ENCODE assay signal across 9 cellular contexts in the genomic region with DNA sequence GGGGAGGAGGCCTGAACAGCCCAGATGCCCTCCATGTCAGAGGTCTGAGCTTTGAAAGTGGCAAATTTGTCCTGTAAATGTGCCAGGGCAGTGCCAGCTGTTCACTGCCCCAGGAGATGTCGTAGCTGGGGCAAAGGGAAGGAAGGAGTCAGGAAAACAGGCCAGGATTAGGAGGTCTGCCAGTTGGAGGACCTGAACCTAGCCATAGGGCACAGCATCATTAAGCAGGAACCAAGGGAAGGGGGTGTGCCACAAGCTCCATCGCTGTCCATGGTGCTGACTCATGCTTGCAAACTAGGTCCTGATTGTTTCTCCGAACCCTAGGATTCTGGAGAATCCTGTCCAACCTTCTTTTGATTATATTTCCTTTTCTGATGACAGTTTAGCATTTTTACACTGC.
A peak's percentile ranks its signal among the peaks of the same experiment; 100 is the strongest.
DNase-seq lines count a peak whose midpoint lies in the region; ATAC-seq, FAIRE-seq and TF ChIP-seq lines count a peak whose summit lies in the region.
"Had no signal": no experiment of that assay in that cellular context is flagged by ENCODE, and none has a peak within 500 bp of the region (broad histone marks: within the 10 kb centered on the region; RNA-seq: fewer than 3 reads in every experiment).

No MANE protein-coding gene starts in this region.

- H3K9me3 Mint-ChIP-seq in stimulated activated memory B cell treated with anti-CD40 and anti-IgM and Interleukin-4, amounts not matched to agents 10 μg/mL and 1 μg/mL and 100 μg/mL, for 72 hours = no peaks in the 10 kb centered on the region

- H3K27ac ChIP-seq in endothelial cell of umbilical vein (ENCODE audit: insufficient read depth, low read depth, low read length) (no peak overlapping the region), coronary artery (no peak overlapping the region)
- H3K27ac ChIP-seq: VCaP had no signal

- intact Hi-C loops in endothelial cell of umbilical vein (cut with micrococcal nuclease) = no loop called here

- no peaks in the 10 kb centered on the region for H3K79me2 ChIP-seq in endothelial cell of umbilical vein (ENCODE audit: control insufficient read depth, insufficient read depth, low read length)

- CTCF ChIA-PET in endothelial cell of umbilical vein (lab: Charles Lee) = no interaction called here

- peaks cover 11% of the 10 kb centered on the region for H3K27me3 Mint-ChIP-seq in stimulated activated memory B cell treated with anti-CD40 and anti-IgM and Interleukin-4, amounts not matched to agents 10 μg/mL and 1 μg/mL and 100 μg/mL, for 72 hours

- dilution Hi-C loops in endothelial cell of umbilical vein (cut with MboI; ENCODE audit: extremely low pct_ligation_motif_present, low sequenced_read_pairs) = no loop called here

- POLR2A ChIA-PET in endothelial cell of umbilical vein (lab: Charles Lee) = no interaction called here

- no peaks in the 10 kb centered on the region for H3K36me3 ChIP-seq in endothelial cell of umbilical vein (ENCODE audit: control insufficient read depth in 2 of 2, extremely low read depth in 1 of 2, insufficient read depth in 2 of 2, low read length in 2 of 2)

- H3K4me2 ChIP-seq in endothelial cell of umbilical vein (ENCODE audit: insufficient read depth, low read length) = no peak overlapping the region

- no peak for ATAC-seq in GM18511 (IDR thresholded peaks at IDR 0.05; ENCODE audit: unreplicated experiment)
- ATAC-seq in stimulated activated memory B cell treated with anti-CD40 and anti-IgM and Interleukin-4, amounts not matched to agents 10 μg/mL and 1 μg/mL and 100 μg/mL, for 72 hours = no peak

- H3K9me3 ChIP-seq in endothelial cell of umbilical vein (replicated peaks; ENCODE audit: control insufficient read depth, insufficient read depth, low read length) = no peaks in the 10 kb centered on the region

- H3K9me1 ChIP-seq in endothelial cell of umbilical vein (replicated peaks; ENCODE audit: control insufficient read depth, extremely low read depth, insufficient read depth, low read length) = no peaks in the 10 kb centered on the region

- no peaks in the 10 kb centered on the region for H3K27me3 ChIP-seq in endothelial cell of umbilical vein (ENCODE audit: control insufficient read depth in 2 of 2, insufficient read depth in 2 of 2, low read length in 2 of 2)

- DNase-seq in activated CD8-positive, alpha-beta memory T cell treated with anti-CD3 and anti-CD28 coated beads, Interleukin-2, amount 50 U/mL, for 48 hours = peak; percentile 63
- DNase-seq in activated CD8-positive, alpha-beta memory T cell treated with anti-CD3 and anti-CD28 coated beads, Interleukin-2, amount 50 U/mL, for 4 hours = no peak
- DNase-seq in endothelial cell of umbilical vein (ENCODE audit: low read depth, low spot score) (peak; percentile 24), coronary artery (ENCODE audit: low spot score) (no peak)
- DNase-seq in stimulated activated CD4-positive, alpha-beta T cell treated with anti-CD3 and anti-CD28 coated beads, Interleukin-15, amount 100 ng/mL, for 24 hours = peak; percentile 41

- H3K9ac ChIP-seq in endothelial cell of umbilical vein (replicated peaks; ENCODE audit: extremely low read depth, insufficient read depth, low read length) = no peak overlapping the region

- H2AFZ ChIP-seq in endothelial cell of umbilical vein (ENCODE audit: low read depth, low read length) = no peak overlapping the region

- no peaks in the 10 kb centered on the region for H3K4me1 Mint-ChIP-seq in stimulated activated memory B cell treated with anti-CD40 and anti-IgM and Interleukin-4, amounts not matched to agents 10 μg/mL and 1 μg/mL and 100 μg/mL, for 72 hours

- H4K20me1 ChIP-seq in endothelial cell of umbilical vein (replicated peaks; ENCODE audit: control insufficient read depth, extremely low read depth, insufficient read depth, low read length) = no peaks in the 10 kb centered on the region

- H3K27ac Mint-ChIP-seq in stimulated activated memory B cell treated with anti-CD40 and anti-IgM and Interleukin-4, amounts not matched to agents 10 μg/mL and 1 μg/mL and 100 μg/mL, for 72 hours = no peak overlapping the region

- no TSS peak for BruUV-seq in endothelial cell of umbilical vein (replicated peaks; lab: Mats Ljungman, UMichigan)

- H3K36me3 Mint-ChIP-seq in stimulated activated memory B cell treated with anti-CD40 and anti-IgM and Interleukin-4, amounts not matched to agents 10 μg/mL and 1 μg/mL and 100 μg/mL, for 72 hours = no peaks in the 10 kb centered on the region

- H3K4me3 ChIP-seq in endothelial cell of umbilical vein (replicated peaks in 1 of 3; ENCODE audit: insufficient read depth in 1 of 3, low read depth in 1 of 3, low read length in 3 of 3) (no peak overlapping the region), coronary artery (no peak overlapping the region)

- peak; percentile 77 for FAIRE-seq in endothelial cell of umbilical vein (lab: Jason Lieb, UNC)

- H3K4me1 ChIP-seq in endothelial cell of umbilical vein (ENCODE audit: control insufficient read depth, extremely low read depth, insufficient read depth, low read length) = no peaks in the 10 kb centered on the region

- no peak overlapping the region for H3K4me3 Mint-ChIP-seq in stimulated activated memory B cell treated with anti-CD40 and anti-IgM and Interleukin-4, amounts not matched to agents 10 μg/mL and 1 μg/mL and 100 μg/mL, for 72 hours

- TF ChIP-seq CTCF in endothelial cell of umbilical vein (IDR thresholded peaks at IDR 0.05; ENCODE audit: extremely low read depth in 1 of 2, insufficient read depth in 1 of 2, low read depth in 1 of 2, low read length in 2 of 2) = no peak
- no peak for TF ChIP-seq CTCF in coronary artery (IDR thresholded peaks at IDR 0.05)

- no peak for TF ChIP-seq POLR2A in endothelial cell of umbilical vein (IDR thresholded peaks at IDR 0.05; ENCODE audit: low read depth, low read length)

TF ChIP-seq in PFSK-1, 5 proteins besides CTCF, POLR2A, EP300 and RAD21 (continues in another document):
- no peak for TF ChIP-seq POLR2AphosphoS5 (IDR thresholded peaks at IDR 0.05; ENCODE audit: low read depth, low read length)
- TF ChIP-seq FOXP2 (optimal IDR thresholded peaks at IDR 0.05; ENCODE audit: borderline replicate concordance, extremely low read depth, extremely low read length, insufficient read depth) = no peak
- peak; percentile 98; the same call in 1 of the 2 replicates for TF ChIP-seq SIN3A (IDR thresholded peaks at IDR 0.05; ENCODE audit: borderline replicate concordance, insufficient read depth, low read length)
- TF ChIP-seq TAF1 (IDR thresholded peaks at IDR 0.05; ENCODE audit: borderline replicate concordance, insufficient read depth, low read length) = no peak

TF ChIP-seq in endothelial cell of umbilical vein, 7 proteins besides CTCF, POLR2A, EP300 and RAD21:
- no peak for TF ChIP-seq POLR2AphosphoS5 (IDR thresholded peaks at IDR 0.05; ENCODE audit: insufficient read depth, low read depth, low read length)
- TF ChIP-seq MYC (IDR thresholded peaks at IDR 0.05; ENCODE audit: low read depth, low read length) = no peak
- TF ChIP-seq GATA2 (IDR thresholded peaks at IDR 0.05; ENCODE audit: insufficient read depth, insufficient read length, low read depth, low read length) = no peak
- no peak for TF ChIP-seq JUN (IDR thresholded peaks at IDR 0.05; ENCODE audit: borderline replicate concordance, insufficient read depth, insufficient read length, low read depth)
- TF ChIP-seq, protein P1, sequence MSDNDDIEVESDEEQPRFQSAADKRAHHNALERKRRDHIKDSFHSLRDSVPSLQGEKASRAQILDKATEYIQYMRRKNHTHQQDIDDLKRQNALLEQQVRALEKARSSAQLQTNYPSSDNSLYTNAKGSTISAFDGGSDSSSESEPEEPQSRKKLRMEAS (IDR thresholded peaks at IDR 0.05; ENCODE audit: insufficient read depth, insufficient read length) = no peak
- no peak for TF ChIP-seq FOS (IDR thresholded peaks at IDR 0.05; ENCODE audit: borderline replicate concordance, insufficient read depth, low read length)
- TF ChIP-seq EZH2 (IDR thresholded peaks at IDR 0.05; ENCODE audit: borderline replicate concordance, low read depth, low read length, severe bottlenecking) = no peak

Comparison
In these comparisons a context has a peak if more than half of its experiments do, and no peak if none do; other contexts are left out.
1. DNase-seq: peak in activated CD8-positive, alpha-beta memory T cell treated with anti-CD3 and anti-CD28 coated beads, Interleukin-2, amount 50 U/mL, for 48 hours (single experiment), endothelial cell of umbilical vein (single experiment) and stimulated activated CD4-positive, alpha-beta T cell treated with anti-CD3 and anti-CD28 coated beads, Interleukin-15, amount 100 ng/mL, for 24 hours (single experiment); none in activated CD8-positive, alpha-beta memory T cell treated with anti-CD3 and anti-CD28 coated beads, Interleukin-2, amount 50 U/mL, for 4 hours (single experiment) and coronary artery (single experiment).